In the genomic region with DNA sequence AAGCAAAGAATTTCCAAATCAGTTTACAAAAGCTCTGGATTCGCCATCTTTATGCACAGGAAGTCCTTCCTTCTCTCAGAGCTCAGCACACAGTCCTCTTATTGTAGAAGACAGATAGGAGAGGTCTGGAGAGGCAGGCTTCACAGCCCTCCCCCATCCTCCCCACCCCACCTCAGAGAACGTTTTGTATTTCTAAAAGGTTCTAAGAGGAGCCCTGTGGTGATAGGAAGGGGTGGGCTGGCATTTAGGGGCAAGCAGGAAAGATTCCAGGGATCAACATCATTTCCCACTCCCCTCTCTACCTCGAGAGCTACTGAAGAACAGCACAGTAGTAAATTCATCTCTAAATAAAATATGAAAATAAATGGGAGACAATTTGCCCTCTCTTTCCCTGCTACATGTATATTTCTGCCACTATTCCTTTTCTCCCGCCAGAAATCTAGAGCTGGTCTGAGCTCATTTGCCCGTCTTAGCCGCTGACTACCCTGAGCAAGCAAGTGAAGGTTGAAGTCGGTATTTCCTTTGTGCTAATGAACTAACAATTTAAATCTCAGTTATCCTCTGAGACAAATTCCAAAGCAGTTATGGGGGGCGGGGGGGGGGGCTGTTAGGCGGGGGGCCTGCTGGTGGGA, we compare ENCODE assay signal across 19 cellular contexts. TPM values are rescaled to one million over a fixed set of nuclear protein-coding genes. Genes with fewer than 3 reads are reported as not detected.
DNase-seq lines count a peak whose midpoint lies in the region; ATAC-seq and TF ChIP-seq lines count a peak whose summit lies in the region.
"Had no signal": no experiment of that assay in that cellular context is flagged by ENCODE, and none has a peak within 500 bp of the region (broad histone marks: within the 10 kb centered on the region; RNA-seq: fewer than 3 reads in every experiment).

No MANE protein-coding gene starts in this region.

- H3K4me2 ChIP-seq in DOHH2 (ENCODE audit: low read length) = peak overlapping the region; percentile 33

- H3K27ac Mint-ChIP-seq in WTC11 = no peak overlapping the region; the same call in 1 of the 2 replicates
- H3K27ac Mint-ChIP-seq in mesothelial cell of epicardium = peak overlapping the region; percentile 90
- no peak overlapping the region for H3K27ac Mint-ChIP-seq in activated naive CD4-positive, alpha-beta T cell treated with anti-CD3 and anti-CD28 coated beads, Interleukin-2, amount 10 ng/mL, durations not matched to agents 7 days and 5 days
- H3K27ac Mint-ChIP-seq: activated T-helper 17 cell treated with anti-CD3 and anti-CD28 coated beads, Interleukin-2, amount 50 U/mL, for 72 hours; CD8-positive, alpha-beta memory T cell; T-helper 17 cell had no signal

- ATAC-seq in WTC11 (peak; percentile 81), HG03159 (IDR thresholded peaks at IDR 0.05; ENCODE audit: unreplicated experiment) (no peak)
- ATAC-seq: activated CD4-positive, CD25-positive, alpha-beta regulatory T cell treated with anti-CD3 and anti-CD28 coated beads, Interleukin-2, amount 50 U/mL, for 24 hours; activated T-helper 17 cell treated with anti-CD3 and anti-CD28 coated beads, Interleukin-2, amount 50 U/mL, for 72 hours; Right ventricle myocardium inferior; T-helper 17 cell had no signal

- H4K20me1 ChIP-seq in DOHH2 (ENCODE audit: control insufficient read depth, insufficient read depth, low read depth, low read length) = no peaks in the 10 kb centered on the region

- no peaks in the 10 kb centered on the region for H3F3A ChIP-seq in DOHH2 (ENCODE audit: control insufficient read depth, insufficient read depth)

- TF ChIP-seq CTCF in DOHH2 (IDR thresholded peaks at IDR 0.05; ENCODE audit: low read depth, low read length, poor library complexity, severe bottlenecking) = no peak
- no peak for TF ChIP-seq CTCF in WTC11 (IDR thresholded peaks at IDR 0.05)
- no peak for TF ChIP-seq CTCF in mesothelial cell of epicardium (IDR thresholded peaks at IDR 0.05; ENCODE audit: unreplicated experiment)

- H3K36me3 Mint-ChIP-seq in WTC11 (no peaks in the 10 kb centered on the region), mesothelial cell of epicardium (peaks cover 23% of the 10 kb centered on the region)
- peaks cover 1% of the 10 kb centered on the region for H3K36me3 Mint-ChIP-seq in activated naive CD4-positive, alpha-beta T cell treated with anti-CD3 and anti-CD28 coated beads, Interleukin-2, amount 10 ng/mL, durations not matched to agents 7 days and 5 days

- no peaks in the 10 kb centered on the region for H3K36me3 ChIP-seq in DOHH2 (ENCODE audit: control insufficient read depth, low read length)
- no peaks in the 10 kb centered on the region for H3K36me3 ChIP-seq in HUES64 (ENCODE audit: insufficient read depth, low read length)
- H3K36me3 ChIP-seq: right atrium auricular region had no signal

- H3K9me3 Mint-ChIP-seq in WTC11 (no peaks in the 10 kb centered on the region), mesothelial cell of epicardium (no peaks in the 10 kb centered on the region)
- H3K9me3 Mint-ChIP-seq in activated naive CD4-positive, alpha-beta T cell treated with anti-CD3 and anti-CD28 coated beads, Interleukin-2, amount 10 ng/mL, durations not matched to agents 7 days and 5 days = no peaks in the 10 kb centered on the region

- H3K27me3 Mint-ChIP-seq in WTC11 (ENCODE audit: low read depth) (peaks cover 98% of the 10 kb centered on the region), mesothelial cell of epicardium (ENCODE audit: low read depth) (peaks cover 44% of the 10 kb centered on the region)
- peaks cover 88% of the 10 kb centered on the region for H3K27me3 Mint-ChIP-seq in activated naive CD4-positive, alpha-beta T cell treated with anti-CD3 and anti-CD28 coated beads, Interleukin-2, amount 10 ng/mL, durations not matched to agents 7 days and 5 days

- H3K9ac ChIP-seq in HUES64 (ENCODE audit: low read depth, low read length) = no peak overlapping the region

- H3K4me3 ChIP-seq in DOHH2 (ENCODE audit: low read length) = 0 out of 2 replicates have a peak overlapping the region, but pooled peaks have one; percentile 22
- H3K4me3 ChIP-seq in HUES64 (ENCODE audit: low read length) = peak overlapping the region; percentile 26
- H3K4me3 ChIP-seq: right atrium auricular region had no signal

- POLR2A ChIA-PET in WTC11 (lab: Charles Lee) = interaction anchor here (0.6 to 0.7 kb wide), 2 partner anchors 14 to 23 kb away, joined by 3 read pairs; no protein-coding TSS in a partner anchor

- H3K27ac ChIP-seq in DOHH2 (ENCODE audit: low read depth, low read length) (no peak overlapping the region), HUES64 (ENCODE audit: low read depth, low read length) (no peak overlapping the region)
- H3K27ac ChIP-seq: right atrium auricular region had no signal

- H3K4me1 Mint-ChIP-seq in WTC11 (peaks cover 83% of the 10 kb centered on the region), mesothelial cell of epicardium (peaks cover 63% of the 10 kb centered on the region)
- H3K4me1 Mint-ChIP-seq in activated naive CD4-positive, alpha-beta T cell treated with anti-CD3 and anti-CD28 coated beads, Interleukin-2, amount 10 ng/mL, durations not matched to agents 7 days and 5 days = no peaks in the 10 kb centered on the region
- H3K4me1 Mint-ChIP-seq: activated T-helper 17 cell treated with anti-CD3 and anti-CD28 coated beads, Interleukin-2, amount 50 U/mL, for 72 hours; CD8-positive, alpha-beta memory T cell; T-helper 17 cell had no signal

- H3K4me3 Mint-ChIP-seq in WTC11 = peak overlapping the region; percentile 54
- H3K4me3 Mint-ChIP-seq in mesothelial cell of epicardium = peak overlapping the region; percentile 52
- no peak overlapping the region for H3K4me3 Mint-ChIP-seq in activated naive CD4-positive, alpha-beta T cell treated with anti-CD3 and anti-CD28 coated beads, Interleukin-2, amount 10 ng/mL, durations not matched to agents 7 days and 5 days
- H3K4me3 Mint-ChIP-seq: activated T-helper 17 cell treated with anti-CD3 and anti-CD28 coated beads, Interleukin-2, amount 50 U/mL, for 72 hours; CD8-positive, alpha-beta memory T cell; T-helper 17 cell had no signal

- no peaks in the 10 kb centered on the region for H3K9me2 ChIP-seq in DOHH2 (replicated peaks; ENCODE audit: control insufficient read depth, low read length)

- no peaks in the 10 kb centered on the region for H3K9me3 ChIP-seq in DOHH2 (ENCODE audit: control insufficient read depth, insufficient read depth, low read length)
- H3K9me3 ChIP-seq in HUES64 (ENCODE audit: insufficient read depth, low read depth, low read length) = no peaks in the 10 kb centered on the region
- H3K9me3 ChIP-seq: right atrium auricular region had no signal

- H3K27me3 ChIP-seq in DOHH2 (ENCODE audit: control insufficient read depth, low read length) (peaks cover 33% of the 10 kb centered on the region), HUES64 (ENCODE audit: insufficient read depth, low read length) (peaks cover 98% of the 10 kb centered on the region)

- H3K79me2 ChIP-seq in DOHH2 (ENCODE audit: control insufficient read depth, low read length) = no peaks in the 10 kb centered on the region

- 0% methylated on average over 6 of the region's 9 CpGs for WGBS in HUES64

- CTCF ChIA-PET in WTC11 (lab: Charles Lee) = interaction anchor here (0.7 to 1.4 kb wide), 8 partner anchors 9 to 39 kb away, joined by 3 to 8 read pairs (median 5); partner anchors contain the start of gene TFAP2A
- CTCF ChIA-PET in activated naive CD4-positive, alpha-beta T cell treated with anti-CD3 and anti-CD28 coated beads, Interleukin-2, amount 10 ng/mL, durations not matched to agents 7 days and 5 days (lab: Charles Lee) = no interaction called here

- peaks cover 4% of the 10 kb centered on the region; the same call in 1 of the 2 replicates for H3K4me1 ChIP-seq in DOHH2 (ENCODE audit: control insufficient read depth, low read length)
- H3K4me1 ChIP-seq in HUES64 (ENCODE audit: insufficient read depth, low read length) = peaks cover 82% of the 10 kb centered on the region
- H3K4me1 ChIP-seq: right atrium auricular region had no signal

- DNase-seq in WTC11 (ENCODE audit: low spot score) = no peak
- no peak for DNase-seq in mesothelial cell of epicardium (ENCODE audit: low spot score in 2 of 2, unreplicated experiment in 2 of 2)
- DNase-seq in activated naive CD4-positive, alpha-beta T cell treated with anti-CD3 and anti-CD28 coated beads, Interleukin-2, amount 10 ng/mL, durations not matched to agents 7 days and 5 days = no peak
- DNase-seq in central memory CD4-positive, alpha-beta T cell = no peak
- DNase-seq in NK-92 (lab: John Stamatoyannopoulos, UW; ENCODE audit: unreplicated experiment) = no peak
- DNase-seq: amniotic stem cell; CD8-positive, alpha-beta memory T cell; KBM-7; NCI-H1048; NCI-H2171; T-helper 17 cell had no signal

TF ChIP-seq in WTC11, 78 proteins besides CTCF, POLR2A, EP300 and RAD21 (continues in another document):
- TF ChIP-seq ETV6 (CRISPR knock-in tag; IDR thresholded peaks at IDR 0.05) (no peak), JUN (CRISPR knock-in tag; IDR thresholded peaks at IDR 0.05) (no peak), ATF2 (CRISPR knock-in tag; IDR thresholded peaks at IDR 0.05; ENCODE audit: borderline replicate concordance, low read depth) (no peak), NFATC4 (CRISPR knock-in tag; IDR thresholded peaks at IDR 0.05) (no peak), IRF2 (CRISPR knock-in tag; IDR thresholded peaks at IDR 0.05; ENCODE audit: borderline replicate concordance, low read depth) (no peak), CREM (CRISPR knock-in tag; IDR thresholded peaks at IDR 0.05) (no peak), E2F4 (CRISPR knock-in tag; IDR thresholded peaks at IDR 0.05; ENCODE audit: borderline replicate concordance, low read depth) (no peak)

RNA-seq across cellular contexts. Expression of gene TFAP2A, which starts 18.8 kb away (rescaled TPM):
- polyA plus RNA-seq in HUES64 (2013, experiment 1 of 2) = 4.0 TPM
- 8.7 TPM for polyA plus RNA-seq in HUES64 (2013, experiment 2 of 2)
- total RNA-seq in WTC11 (2021) (0.27 to 0.42 TPM (median 0.30 TPM) in 3 replicates), mesothelial cell of epicardium (62.4 to 63.5 TPM (median 63.4 TPM) in 3 replicates)
- total RNA-seq: activated CD8-positive, alpha-beta memory T cell treated with anti-CD3 and anti-CD28 coated beads for 36 hours; CD8-positive, alpha-beta memory T cell had no signal
- polyA plus RNA-seq: CD8-positive, alpha-beta memory T cell had no signal

Comparison
In these comparisons a context has a peak if more than half of its experiments do, and no peak if none do; other contexts are left out.
1. RNA of gene TFAP2A, which starts 18.8 kb away (total RNA-seq): 62.4 to 63.5 TPM in mesothelial cell of epicardium; 0.27 to 0.42 TPM in WTC11; every median in the first group is over 10 times any median in the second.